ENCODE assay signal across 8 cellular contexts in genomic region chr1:35708179-35708891, GRCh38. TPM values are rescaled to one million over a fixed set of nuclear protein-coding genes. Genes with fewer than 3 reads are reported as not detected.
DNase-seq lines count a peak whose midpoint lies in the region; ATAC-seq and TF ChIP-seq lines count a peak whose summit lies in the region.

No MANE protein-coding gene starts in this region.

- H3K27me3 Mint-ChIP-seq in osteocyte (ENCODE audit: unreplicated experiment): peaks cover 20% of the 10 kb centered on the region

- CTCF ChIA-PET in SK-N-SH (lab: Yijun Ruan, JAX): interaction anchor here (1.4 to 3.3 kb wide), 5 partner anchors 8 to 257 kb away, joined by 3 to 27 read pairs (median 5); partner anchors contain the start of gene C1orf216

- WGBS in SK-N-SH (ENCODE audit: low lambda C conversion rate): 16% methylated on average over 17 of the region's 40 CpGs

- no peaks in the 10 kb centered on the region for H3K36me3 Mint-ChIP-seq in osteocyte (ENCODE audit: unreplicated experiment)

- H3K27ac Mint-ChIP-seq in osteocyte (ENCODE audit: unreplicated experiment): no peak overlapping the region

- H3K4me3 Mint-ChIP-seq in osteocyte (ENCODE audit: unreplicated experiment): peak overlapping the region; percentile 73

- no peaks in the 10 kb centered on the region for H3F3A ChIP-seq in SK-N-SH (replicated peaks; ENCODE audit: insufficient read depth)

- H3K27me3 ChIP-seq in cardiac muscle cell (peaks cover 61% of the 10 kb centered on the region), SK-N-SH (ENCODE audit: insufficient read depth) (no peaks in the 10 kb centered on the region)

- peaks cover 1% of the 10 kb centered on the region; the same call in 1 of the 2 replicates for H3K79me2 ChIP-seq in SK-N-SH (ENCODE audit: insufficient read depth)

- peak overlapping the region; percentile 65; the same call in 1 of the 2 replicates for H3K4me2 ChIP-seq in SK-N-SH

- H3K9me3 ChIP-seq in cardiac muscle cell (ENCODE audit: low read depth): no peaks in the 10 kb centered on the region
- H3K9me3 ChIP-seq in SK-N-SH: no peaks in the 10 kb centered on the region

- no peaks in the 10 kb centered on the region for H3K36me3 ChIP-seq in cardiac muscle cell
- no peaks in the 10 kb centered on the region for H3K36me3 ChIP-seq in SK-N-SH (replicated peaks in 1 of 2; ENCODE audit: control insufficient read depth in 1 of 2, insufficient read depth in 2 of 2, low read length in 1 of 2)

- TF ChIP-seq CTCF in cardiac muscle cell (IDR thresholded peaks at IDR 0.05; ENCODE audit: low read depth, low read length) (no peak), SK-N-SH (IDR thresholded peaks at IDR 0.05) (no peak), epithelial cell of proximal tubule (conservative IDR thresholded peaks at IDR 0.05; ENCODE audit: low read depth, low read length) (no peak), osteocyte (IDR thresholded peaks at IDR 0.05) (no peak)

- ATAC-seq in Right ventricle myocardium superior (ENCODE audit: poor library complexity): no peak
- ATAC-seq in HG03378 (IDR thresholded peaks at IDR 0.05; ENCODE audit: unreplicated experiment): no peak

- intact Hi-C loops in Right ventricle myocardium superior (cut with DNase I): no loop called here

- peak overlapping the region; percentile 46 for H3K4me3 ChIP-seq in cardiac muscle cell
- H3K4me3 ChIP-seq in SK-N-SH (ENCODE audit: low read depth in 2 of 2, low read length in 1 of 2): peak overlapping the region; percentile 47 to 55
- peak overlapping the region; percentile 11 for H3K4me3 ChIP-seq in epithelial cell of proximal tubule (ENCODE audit: low read depth, low read length)

- POLR2A ChIA-PET in SK-N-SH (lab: Yijun Ruan, JAX): interaction anchor here (1.0 to 1.6 kb wide), 3 partner anchors 10 to 150 kb away, joined by 3 read pairs; partner anchors contain the start of gene C1orf216

- peaks cover 11% of the 10 kb centered on the region for H3K4me1 Mint-ChIP-seq in osteocyte (ENCODE audit: unreplicated experiment)

- peak in 1 of 2 donors; percentile 11 for DNase-seq in cardiac muscle cell (ENCODE audit: low read depth in 1 of 2, low spot score in 1 of 2)
- DNase-seq in Right ventricle myocardium superior: no peak
- DNase-seq in SK-N-SH: peak; percentile 83
- no peak for DNase-seq in epithelial cell of proximal tubule (ENCODE audit: low read depth)
- no peak for DNase-seq in osteocyte (ENCODE audit: extremely low spot score, unreplicated experiment)
- DNase-seq in inferior parietal cortex (ENCODE audit: extremely low spot score): no peak
- DNase-seq in SKM-1 (lab: John Stamatoyannopoulos, UW; ENCODE audit: unreplicated experiment): no peak

- H3K4me1 ChIP-seq in cardiac muscle cell (ENCODE audit: low read depth) (no peaks in the 10 kb centered on the region), SK-N-SH (ENCODE audit: control insufficient read depth in 1 of 2, insufficient read depth in 2 of 2, low read depth in 1 of 2, low read length in 1 of 2) (peaks cover 0 to 10% of the 10 kb centered on the region in 2 experiments; a peak in 1 of 4 replicates)

- no peak for TF ChIP-seq RAD21 in SK-N-SH (IDR thresholded peaks at IDR 0.05; ENCODE audit: low read length)

- H4K20me1 ChIP-seq in SK-N-SH (ENCODE audit: insufficient read depth): no peaks in the 10 kb centered on the region

- no peaks in the 10 kb centered on the region for H3K9me2 ChIP-seq in SK-N-SH

- H3K9ac ChIP-seq in SK-N-SH: peak overlapping the region; percentile 48; the same call in 1 of the 2 replicates

- H2AFZ ChIP-seq in SK-N-SH (ENCODE audit: low read depth): peak overlapping the region; percentile 76; the same call in 1 of the 2 replicates

- no peaks in the 10 kb centered on the region for H3K9me3 Mint-ChIP-seq in osteocyte (ENCODE audit: unreplicated experiment)

- no peak overlapping the region for H3K27ac ChIP-seq in cardiac muscle cell
- H3K27ac ChIP-seq in SK-N-SH (ENCODE audit: low read depth in 2 of 2, low read length in 1 of 2): peak overlapping the region in 1 of 2 experiments; percentile 45; a peak in 1 of 4 replicates

- no peak for TF ChIP-seq EP300 in SK-N-SH (IDR thresholded peaks at IDR 0.05; ENCODE audit: borderline replicate concordance in 1 of 2, low read depth in 1 of 2, low read length in 1 of 2)

TF ChIP-seq in SK-N-SH, 30 proteins besides CTCF, POLR2A, EP300 and RAD21:
- TF ChIP-seq GATA2 (CRISPR knock-in tag; IDR thresholded peaks at IDR 0.05) (peak; percentile 41), MXI1 (IDR thresholded peaks at IDR 0.05; ENCODE audit: low read depth, low read length) (0 out of 2 replicates have a peak, but pooled peaks have one; percentile 17)
- TF ChIP-seq, protein P1, sequence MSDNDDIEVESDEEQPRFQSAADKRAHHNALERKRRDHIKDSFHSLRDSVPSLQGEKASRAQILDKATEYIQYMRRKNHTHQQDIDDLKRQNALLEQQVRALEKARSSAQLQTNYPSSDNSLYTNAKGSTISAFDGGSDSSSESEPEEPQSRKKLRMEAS (IDR thresholded peaks at IDR 0.05; ENCODE audit: low read depth): no peak

RNA-seq across cellular contexts. Expression of gene C1orf216, which starts 10.3 kb away (rescaled TPM):
- total RNA-seq in cardiac muscle cell: 1.3 and 1.8 TPM in 2 replicates
- 1.0 and 1.7 TPM in 2 replicates for polyA plus RNA-seq in cardiac muscle cell
- 10.4 TPM for total RNA-seq in Right ventricle myocardium superior
- 20.0 and 28.3 TPM in 2 replicates for polyA plus RNA-seq in SK-N-SH (2012; rRNA removed)
- 21.3 and 24.0 TPM in 2 replicates for polyA plus RNA-seq in SK-N-SH (2012; cell fraction: cytosol; rRNA removed)
- 29.3 and 44.4 TPM in 2 replicates for polyA plus RNA-seq in SK-N-SH (2012; cell fraction: nucleus; rRNA removed)
- total RNA-seq in epithelial cell of proximal tubule: 6.0 and 9.8 TPM in 2 replicates
- total RNA-seq in osteocyte: 18.8 TPM in 2 replicates
